Comparison of ENCODE assay signal across 19 cellular contexts in genomic region chr5:55591671-55592070, GRCh38. TPM values are rescaled to one million over a fixed set of nuclear protein-coding genes. Genes with fewer than 3 reads are reported as not detected.
DNase-seq lines count a peak whose midpoint lies in the region; ATAC-seq and TF ChIP-seq lines count a peak whose summit lies in the region.
"Had no signal": no experiment of that assay in that cellular context is flagged by ENCODE, and none has a peak within 500 bp of the region (broad histone marks: within the 10 kb centered on the region; RNA-seq: fewer than 3 reads in every experiment).

No MANE protein-coding gene starts in this region.

- H3K4me1 ChIP-seq in vagina, result peaks cover 30% of the 10 kb centered on the region

- no peak for ATAC-seq in stimulated activated naive CD8-positive, alpha-beta T cell treated with anti-CD3 and anti-CD28 coated beads, Interleukin-15, Interleukin-2, amounts not matched to agents 100 U/mL and 50 U/mL, for 24 hours
- ATAC-seq: GM12878 had no signal

- DNase-seq in DMS 273 (lab: John Stamatoyannopoulos, UW; ENCODE audit: unreplicated experiment) (peak; percentile 23), DMS 273 treated with DMSO at 0.1 percent for 48 hours (lab: John Stamatoyannopoulos, UW) (no peak), fibroblast of villous mesenchyme (ENCODE audit: low read depth) (peak; percentile 33), vagina (ENCODE audit: extremely low spot score in 2 of 2) (no peak), NCI-H1417 treated with DMSO at 0.1 percent for 48 hours (lab: John Stamatoyannopoulos, UW) (no peak), Ammon's horn (ENCODE audit: low spot score) (no peak)
- DNase-seq in stimulated activated naive CD8-positive, alpha-beta T cell treated with anti-CD3 and anti-CD28 coated beads, Interleukin-15, Interleukin-2, amounts not matched to agents 100 U/mL and 50 U/mL, for 24 hours, result no peak
- DNase-seq: aorta, GF-D8, kidney, mesendoderm, NCI-H1105, NCI-H526 treated with DMSO at 0.1 percent for 48 hours, nephron progenitor cell, PC-9 had no signal

- peaks cover 3% of the 10 kb centered on the region for H3K9me3 Mint-ChIP-seq in stimulated activated naive CD8-positive, alpha-beta T cell treated with anti-CD3 and anti-CD28 coated beads, Interleukin-15, Interleukin-2, amounts not matched to agents 100 ng/mL and 50 ng/mL, for 24 hours
- H3K9me3 Mint-ChIP-seq: activated CD4-positive, alpha-beta memory T cell treated with anti-CD3 and anti-CD28 coated beads for 36 hours; nephron progenitor cell had no signal

- no peak overlapping the region for H3K4me3 Mint-ChIP-seq in stimulated activated naive CD8-positive, alpha-beta T cell treated with anti-CD3 and anti-CD28 coated beads, Interleukin-15, Interleukin-2, amounts not matched to agents 100 ng/mL and 50 ng/mL, for 24 hours
- H3K4me3 Mint-ChIP-seq: activated CD4-positive, alpha-beta memory T cell treated with anti-CD3 and anti-CD28 coated beads for 36 hours; nephron progenitor cell had no signal

- TF ChIP-seq CTCF in fibroblast of villous mesenchyme (IDR thresholded peaks at IDR 0.05; ENCODE audit: insufficient read depth, low read depth, low read length), result no peak
- no peak for TF ChIP-seq CTCF in vagina (IDR thresholded peaks at IDR 0.05)

- peak overlapping the region; percentile 30 for H3K27ac ChIP-seq in vagina
- H3K27ac ChIP-seq: 22Rv1, PC-9 had no signal

- H3K36me3 ChIP-seq in vagina, result no peaks in the 10 kb centered on the region

- H3K9me3 ChIP-seq in vagina, result no peaks in the 10 kb centered on the region

- no peaks in the 10 kb centered on the region for H3K27me3 ChIP-seq in vagina

- peaks cover 4% of the 10 kb centered on the region for H3K36me3 Mint-ChIP-seq in stimulated activated naive CD8-positive, alpha-beta T cell treated with anti-CD3 and anti-CD28 coated beads, Interleukin-15, Interleukin-2, amounts not matched to agents 100 ng/mL and 50 ng/mL, for 24 hours (ENCODE audit: low read depth)
- H3K36me3 Mint-ChIP-seq: activated CD4-positive, alpha-beta memory T cell treated with anti-CD3 and anti-CD28 coated beads for 36 hours had no signal

- no peaks in the 10 kb centered on the region for H3K27me3 Mint-ChIP-seq in stimulated activated naive CD8-positive, alpha-beta T cell treated with anti-CD3 and anti-CD28 coated beads, Interleukin-15, Interleukin-2, amounts not matched to agents 100 ng/mL and 50 ng/mL, for 24 hours

- peaks cover 44% of the 10 kb centered on the region for H3K4me1 Mint-ChIP-seq in stimulated activated naive CD8-positive, alpha-beta T cell treated with anti-CD3 and anti-CD28 coated beads, Interleukin-15, Interleukin-2, amounts not matched to agents 100 ng/mL and 50 ng/mL, for 24 hours (ENCODE audit: low read depth)
- H3K4me1 Mint-ChIP-seq: nephron progenitor cell had no signal

- H3K27ac Mint-ChIP-seq in stimulated activated naive CD8-positive, alpha-beta T cell treated with anti-CD3 and anti-CD28 coated beads, Interleukin-15, Interleukin-2, amounts not matched to agents 100 ng/mL and 50 ng/mL, for 24 hours, result peak overlapping the region; percentile 93
- H3K27ac Mint-ChIP-seq: nephron progenitor cell had no signal

- intact Hi-C loops in vagina (cut with DNase I), result no loop called here

- H3K4me3 ChIP-seq in fibroblast of villous mesenchyme (ENCODE audit: low read depth, low read length) (no peak overlapping the region), vagina (no peak overlapping the region)
- H3K4me3 ChIP-seq: GM12878, PC-9 had no signal

- TF ChIP-seq POLR2A in vagina (IDR thresholded peaks at IDR 0.05), result no peak

RNA-seq across cellular contexts. Expression of gene PLPP1, which starts 56.9 kb away (rescaled TPM):
- total RNA-seq in fibroblast of villous mesenchyme, result 97.6 and 201 TPM in 2 replicates
- 283 TPM for total RNA-seq in vagina

Comparison
In these comparisons a context has a peak if more than half of its experiments do, and no peak if none do; other contexts are left out.
1. DNase-seq: peak in DMS 273 (single experiment) and fibroblast of villous mesenchyme (single experiment); none in DMS 273 treated with DMSO at 0.1 percent for 48 hours (single experiment), stimulated activated naive CD8-positive, alpha-beta T cell treated with anti-CD3 and anti-CD28 coated beads, Interleukin-15, Interleukin-2, amounts not matched to agents 100 U/mL and 50 U/mL, for 24 hours (single experiment), vagina (0 of 2), NCI-H1417 treated with DMSO at 0.1 percent for 48 hours (single experiment) and Ammon's horn (single experiment).